21 cellular contexts compared by ENCODE assay signal in the genomic region with DNA sequence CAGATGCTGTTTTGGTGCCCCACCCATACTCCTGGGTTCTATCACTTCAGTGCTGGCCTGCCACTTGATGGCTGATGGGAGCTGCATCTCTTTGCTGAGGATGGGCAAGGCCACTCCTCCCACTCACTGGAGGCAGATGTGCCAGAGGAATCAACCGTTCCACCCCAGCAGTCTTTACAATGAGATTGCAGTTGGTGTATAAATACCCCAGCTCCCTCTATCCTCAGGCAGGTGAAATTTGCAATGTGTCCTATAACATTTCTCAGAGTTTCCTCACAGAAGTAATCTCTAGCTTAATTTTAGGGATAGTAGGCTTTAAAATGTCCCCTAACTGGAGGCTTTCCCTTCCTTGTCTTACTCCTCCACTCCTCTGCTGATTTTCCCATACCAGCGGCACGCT. TPM values are rescaled to one million over a fixed set of nuclear protein-coding genes. Genes with fewer than 3 reads are reported as not detected.
DNase-seq lines count a peak whose midpoint lies in the region; TF ChIP-seq lines count a peak whose summit lies in the region.
"Had no signal": no experiment of that assay in that cellular context is flagged by ENCODE, and none has a peak within 500 bp of the region (broad histone marks: within the 10 kb centered on the region; RNA-seq: fewer than 3 reads in every experiment).

No MANE protein-coding gene starts in this region.

- H3K79me2 ChIP-seq in Karpas-422 (ENCODE audit: low read length), result no peaks in the 10 kb centered on the region

- H3K27ac ChIP-seq in HEK293 (ENCODE audit: extremely low read depth, low read depth, low read length) (no peak overlapping the region), Karpas-422 (ENCODE audit: low read length) (no peak overlapping the region), testis (peak overlapping the region; percentile 24 to 57)
- H3K27ac ChIP-seq: BLaER1 had no signal

- H3K4me2 ChIP-seq in Karpas-422 (ENCODE audit: low read depth, low read length, poor library complexity, severe bottlenecking), result no peak overlapping the region
- H3K4me2 ChIP-seq: BLaER1 had no signal

- DNase-seq in Karpas-422 (peak; percentile 30), testis (no peak), lower leg skin (ENCODE audit: low spot score in 2 of 2) (no peak), SKM-1 treated with dmso at 0.1 percent for 144 hours (lab: John Stamatoyannopoulos, UW; ENCODE audit: unreplicated experiment) (no peak)
- DNase-seq: 8988T; ACHN; BE2C; C1 segment of cervical spinal cord; CD4-positive, alpha-beta memory T cell; CD4-positive, CD25-positive, alpha-beta regulatory T cell; CD8-positive, alpha-beta memory T cell; COR-L47; DMS 273 treated with DMSO at 0.1 percent for 48 hours; DMS153; DMS53; DMS79; DND-41; EL; GF-D8 had no signal

- TF ChIP-seq POLR2A in testis (IDR thresholded peaks at IDR 0.05) (no peak), lower leg skin (IDR thresholded peaks at IDR 0.05) (no peak)

- POLR2A ChIA-PET in HEK293 (lab: Yijun Ruan, JAX), result no interaction called here

- H3K4me1 ChIP-seq in HEK293 (ENCODE audit: control insufficient read depth, insufficient read depth, low read length) (peaks cover 4% of the 10 kb centered on the region; the same call in 1 of the 2 replicates), Karpas-422 (ENCODE audit: low read length) (no peaks in the 10 kb centered on the region), testis (peaks cover 16% of the 10 kb centered on the region)
- H3K4me1 ChIP-seq: BLaER1 had no signal

- CTCF ChIA-PET in HEK293 (lab: Yijun Ruan, JAX), result no interaction called here

- TF ChIP-seq CTCF in HEK293 (tag by site-specific recombination; IDR thresholded peaks at IDR 0.05) (no peak), testis (IDR thresholded peaks at IDR 0.05) (no peak), lower leg skin (IDR thresholded peaks at IDR 0.05) (no peak)

- H3K4me3 ChIP-seq in HEK293 (ENCODE audit: low read depth, low read length), result no peak overlapping the region
- H3K4me3 ChIP-seq in Karpas-422 (ENCODE audit: low read length), result no peak overlapping the region
- H3K4me3 ChIP-seq in testis, result no peak overlapping the region
- H3K4me3 ChIP-seq in lower leg skin (ENCODE audit: low read depth, poor library complexity, severe bottlenecking), result no peak overlapping the region
- H3K4me3 ChIP-seq: BLaER1 had no signal

- H3K9me3 ChIP-seq in HEK293 (ENCODE audit: control insufficient read depth, insufficient read depth, low read depth, low read length) (no peaks in the 10 kb centered on the region), Karpas-422 (ENCODE audit: low read length) (no peaks in the 10 kb centered on the region), testis (no peaks in the 10 kb centered on the region)
- H3K9me3 ChIP-seq: BE2C had no signal

- H3K9ac ChIP-seq in Karpas-422 (ENCODE audit: low read length), result no peak overlapping the region
- H3K9ac ChIP-seq: BLaER1 had no signal

- WGBS in testis, 2 donors, result 54 to 87% methylated on average over 3 of the region's 3 CpGs
- 93 to 94% methylated on average over 3 of the region's 3 CpGs for WGBS in lower leg skin, 2 donors

- H3K27me3 ChIP-seq in Karpas-422 (ENCODE audit: low read length), result no peaks in the 10 kb centered on the region
- H3K27me3 ChIP-seq in testis, result no peaks in the 10 kb centered on the region
- H3K27me3 ChIP-seq: BE2C, BLaER1 had no signal

- no peaks in the 10 kb centered on the region for H4K20me1 ChIP-seq in Karpas-422 (ENCODE audit: insufficient read depth, low read depth, low read length)
- H4K20me1 ChIP-seq: BLaER1 had no signal

- no peaks in the 10 kb centered on the region for H3K36me3 ChIP-seq in HEK293 (ENCODE audit: control insufficient read depth in 2 of 2, insufficient read depth in 1 of 2, low read length in 2 of 2)
- no peaks in the 10 kb centered on the region for H3K36me3 ChIP-seq in Karpas-422 (ENCODE audit: insufficient read depth, low read length)
- no peaks in the 10 kb centered on the region for H3K36me3 ChIP-seq in testis (ENCODE audit: low read depth, missing control alignments)
- H3K36me3 ChIP-seq: BE2C, BLaER1 had no signal

- H3K9me2 ChIP-seq in Karpas-422 (replicated peaks; ENCODE audit: insufficient read depth, low read length), result no peaks in the 10 kb centered on the region

- H2AFZ ChIP-seq in Karpas-422 (ENCODE audit: low read length), result no peak overlapping the region

- intact Hi-C loops in testis (cut with DNase I; ENCODE audit: low total_unique reads), result no loop called here
- intact Hi-C loops in lower leg skin (cut with DNase I; ENCODE audit: low total_unique reads), result no loop called here

TF ChIP-seq in HEK293, 187 proteins besides CTCF, POLR2A, EP300 and RAD21:
- no peak for TF ChIP-seq ZNF214 (tag by site-specific recombination; IDR thresholded peaks at IDR 0.05; ENCODE audit: borderline replicate concordance)
- no peak for TF ChIP-seq HOXC10 (CRISPR knock-in tag; IDR thresholded peaks at IDR 0.05)
- peak; percentile 91 for TF ChIP-seq ZNF37A (tag by site-specific recombination; IDR thresholded peaks at IDR 0.05)
- TF ChIP-seq ZBTB7A (tag by site-specific recombination; IDR thresholded peaks at IDR 0.05; ENCODE audit: low read depth), result no peak
- TF ChIP-seq ZFP41 (tag by site-specific recombination; IDR thresholded peaks at IDR 0.05; ENCODE audit: borderline replicate concordance), result no peak
- TF ChIP-seq ZNF544 (tag by site-specific recombination; IDR thresholded peaks at IDR 0.05), result no peak

RNA-seq across cellular contexts. Expression of gene ERCC6L2, which starts 36.5 kb away (rescaled TPM):
- total RNA-seq in Karpas-422 (2014; rRNA removed; shearing (Covaris generic); ENCODE audit: low replicate concordance), result 51.2 and 54.1 TPM in 2 replicates
- total RNA-seq in testis (100 to 1,000 TPM in 1 of 2 donors, 10 to 100 TPM in 1; 83.9 to 100 TPM), lower leg skin (10 to 100 TPM; 25.8 to 51.4 (median 36.4) TPM)
- polyA plus RNA-seq in testis (ENCODE audit: insufficient read depth, low read depth, low replicate concordance), result 14.8 TPM

Comparison
In these comparisons a context has a peak if more than half of its experiments do, and no peak if none do; other contexts are left out.
1. H3K27ac ChIP-seq: peak in testis (2 of 2); none in HEK293 (single experiment) and Karpas-422 (single experiment).